Comparison of ENCODE assay signal across 17 cellular contexts in genomic region chr12:1732914-1733313, GRCh38.
"Had no signal": no experiment of that assay in that cellular context is flagged by ENCODE, and none has a peak within 500 bp of the region (broad histone marks: within the 10 kb centered on the region; RNA-seq: fewer than 3 reads in every experiment).

No MANE protein-coding gene starts in this region.

- H3K27me3 Mint-ChIP-seq: dendritic cell treated with granulocyte-macrophage colony-stimulating factor and Interleukin-4, amounts not matched to agents 40 ng/mL and 50 ng/mL, for 4 days; stimulated activated naive B cell treated with anti-CD40 and anti-IgM and Interleukin-4, amounts not matched to agents 10 μg/mL and 1 μg/mL and 100 μg/mL, for 72 hours; stimulated activated naive CD8-positive, alpha-beta T cell treated with anti-CD3 and anti-CD28 coated beads, Interleukin-15, amount 100 ng/mL, for 72 hours had no signal

- H3K27ac Mint-ChIP-seq: dendritic cell treated with granulocyte-macrophage colony-stimulating factor and Interleukin-4, amounts not matched to agents 40 ng/mL and 50 ng/mL, for 4 days; endodermal cell; stimulated activated naive B cell treated with anti-CD40 and anti-IgM and Interleukin-4, amounts not matched to agents 10 μg/mL and 1 μg/mL and 100 μg/mL, for 72 hours; stimulated activated naive CD8-positive, alpha-beta T cell treated with anti-CD3 and anti-CD28 coated beads, Interleukin-15, amount 100 ng/mL, for 72 hours had no signal

- DNase-seq: endodermal cell; erythroblast; head of caudate nucleus; hippocampal formation; kidney glomerular epithelial cell; mammary epithelial cell; natural killer cell; posterior cingulate gyrus; sigmoid colon; stimulated activated CD4-positive, alpha-beta T cell treated with anti-CD3 and anti-CD28 coated beads, Interleukin-2, amount 100 ng/mL, for 24 hours; stimulated activated CD4-positive, alpha-beta T cell treated with anti-CD3 and anti-CD28 coated beads, Interleukin-4, amount 100 ng/mL, for 4 hours; stimulated activated naive B cell treated with anti-CD40 and anti-IgM and Interleukin-4, amounts not matched to agents 10 μg/mL and 1 μg/mL and 100 μg/mL, for 72 hours; stimulated activated naive CD8-positive, alpha-beta T cell treated with anti-CD3 and anti-CD28 coated beads, Interleukin-15, amount 100 ng/mL, for 72 hours; transverse colon had no signal

- H3K9me3 Mint-ChIP-seq: dendritic cell treated with granulocyte-macrophage colony-stimulating factor and Interleukin-4, amounts not matched to agents 40 ng/mL and 50 ng/mL, for 4 days; natural killer cell; neural crest cell; stimulated activated naive B cell treated with anti-CD40 and anti-IgM and Interleukin-4, amounts not matched to agents 10 μg/mL and 1 μg/mL and 100 μg/mL, for 72 hours; stimulated activated naive CD8-positive, alpha-beta T cell treated with anti-CD3 and anti-CD28 coated beads, Interleukin-15, amount 100 ng/mL, for 72 hours had no signal

- H3K4me3 Mint-ChIP-seq: dendritic cell treated with granulocyte-macrophage colony-stimulating factor and Interleukin-4, amounts not matched to agents 40 ng/mL and 50 ng/mL, for 4 days; endodermal cell; natural killer cell; neural crest cell; stimulated activated naive B cell treated with anti-CD40 and anti-IgM and Interleukin-4, amounts not matched to agents 10 μg/mL and 1 μg/mL and 100 μg/mL, for 72 hours; stimulated activated naive CD8-positive, alpha-beta T cell treated with anti-CD3 and anti-CD28 coated beads, Interleukin-15, amount 100 ng/mL, for 72 hours had no signal

- ATAC-seq: natural killer cell; stimulated activated naive B cell treated with anti-CD40 and anti-IgM and Interleukin-4, amounts not matched to agents 10 μg/mL and 1 μg/mL and 100 μg/mL, for 72 hours; stimulated activated naive CD8-positive, alpha-beta T cell treated with anti-CD3 and anti-CD28 coated beads, Interleukin-15, amount 100 ng/mL, for 72 hours had no signal

- FAIRE-seq: endothelial cell of umbilical vein had no signal

- H3K36me3 Mint-ChIP-seq: natural killer cell had no signal
